ENCODE assay signal across 8 cellular contexts in genomic region chr7:37510043-37510634, GRCh38.
DNase-seq lines count a peak whose midpoint lies in the region; ATAC-seq and TF ChIP-seq lines count a peak whose summit lies in the region.

No MANE protein-coding gene starts in this region.

- H2AFZ ChIP-seq in KMS-11 (ENCODE audit: low read depth), result no peak overlapping the region

- intact Hi-C loops in adrenal gland (cut with DNase I), result loop anchor here in 1 of 2 donors (10.0 kb wide), 1 partner anchor 295 kb away; no protein-coding TSS in a partner anchor
- intact Hi-C loops in right lobe of liver (cut with DNase I), result loop anchor here in 1 of 2 donors (10.0 kb wide), 1 partner anchor 225 kb away; no protein-coding TSS in a partner anchor

- H3K4me2 ChIP-seq in KMS-11, result no peak overlapping the region

- H3K27me3 ChIP-seq in KMS-11 (ENCODE audit: insufficient read depth, low read depth) (no peaks in the 10 kb centered on the region), adrenal gland (no peaks in the 10 kb centered on the region), right lobe of liver (no peaks in the 10 kb centered on the region)

- H3K36me3 ChIP-seq in KMS-11 (ENCODE audit: insufficient read depth) (no peaks in the 10 kb centered on the region), adrenal gland (replicated peaks in 1 of 2) (no peaks in the 10 kb centered on the region), right lobe of liver (no peaks in the 10 kb centered on the region)

- TF ChIP-seq CTCF in KMS-11 (conservative IDR thresholded peaks at IDR 0.05; ENCODE audit: low read depth, low read length) (peak; percentile 83), adrenal gland (IDR thresholded peaks at IDR 0.05) (peak; percentile 30 to 62 (median 57)), right lobe of liver (IDR thresholded peaks at IDR 0.05) (peak; percentile 68 to 80 (median 78))

- H3K79me2 ChIP-seq in KMS-11 (ENCODE audit: insufficient read depth, low read depth), result no peaks in the 10 kb centered on the region

- ATAC-seq in right lobe of liver, result peak; percentile 75 to 82 (median 79)
- ATAC-seq in GM21423 (IDR thresholded peaks at IDR 0.05; ENCODE audit: unreplicated experiment), result no peak
- ATAC-seq in GM21447 (IDR thresholded peaks at IDR 0.05; ENCODE audit: unreplicated experiment), result no peak

- H3K4me1 ChIP-seq in KMS-11 (ENCODE audit: low read depth, poor library complexity, severe bottlenecking) (no peaks in the 10 kb centered on the region), adrenal gland (replicated peaks in 1 of 2) (no peaks in the 10 kb centered on the region), right lobe of liver (no peaks in the 10 kb centered on the region)

- no peaks in the 10 kb centered on the region for H4K20me1 ChIP-seq in KMS-11 (ENCODE audit: insufficient read depth)

- 77 to 84% (median 83%) methylated on average over 3 of the region's 3 CpGs for WGBS in adrenal gland, 4 donors
- 54% methylated on average over 3 of the region's 3 CpGs for WGBS in right lobe of liver (ENCODE audit: insufficient coverage, low coverage, low lambda C conversion rate, missing lambda C conversion rate)

- DNase-seq in NCI-H446 (lab: John Stamatoyannopoulos, UW), result peak; percentile 16
- DNase-seq in NCI-H446 treated with DMSO at 0.1 percent for 48 hours (lab: John Stamatoyannopoulos, UW), result no peak
- peak in 1 of 7 donors; percentile 10 for DNase-seq in adrenal gland
- no peak for DNase-seq in right lobe of liver
- DNase-seq in NCI-H345 treated with DMSO at 0.1 percent for 48 hours (lab: John Stamatoyannopoulos, UW; ENCODE audit: unreplicated experiment), result no peak

- H3K9me3 ChIP-seq in adrenal gland (replicated peaks in 1 of 3) (no peaks in the 10 kb centered on the region), right lobe of liver (no peaks in the 10 kb centered on the region)

- H3K4me3 ChIP-seq in KMS-11 (IDR thresholded peaks at IDR 0.05; ENCODE audit: insufficient read depth, low read depth, low read length), result no peak overlapping the region
- no peak overlapping the region for H3K4me3 ChIP-seq in adrenal gland
- H3K4me3 ChIP-seq in right lobe of liver, result no peak overlapping the region

- no peak overlapping the region for H3K9ac ChIP-seq in KMS-11

- H3K27ac ChIP-seq in KMS-11 (no peak overlapping the region), adrenal gland (no peak overlapping the region), right lobe of liver (no peak overlapping the region)

- TF ChIP-seq POLR2A in adrenal gland (IDR thresholded peaks at IDR 0.05) (no peak), right lobe of liver (IDR thresholded peaks at IDR 0.05) (no peak)

Comparison
In these comparisons a context has a peak if more than half of its experiments do, and no peak if none do; other contexts are left out.
1. DNase-seq: peak in NCI-H446 (2 of 2); none in NCI-H446 treated with DMSO at 0.1 percent for 48 hours (single experiment), right lobe of liver (0 of 3) and NCI-H345 treated with DMSO at 0.1 percent for 48 hours (single experiment).
2. ATAC-seq: peak in right lobe of liver (4 of 4); none in GM21423 (single experiment) and GM21447 (single experiment).
3. Peak in every context shown above with its lines, with median percentiles within 50 percentile points of each other: CTCF ChIP-seq.